In genomic region chr3:56379723-56380287, GRCh38 we compare ENCODE assay signal across 17 cellular contexts.
"Had no signal": no experiment of that assay in that cellular context is flagged by ENCODE, and none has a peak within 500 bp of the region (broad histone marks: within the 10 kb centered on the region; RNA-seq: fewer than 3 reads in every experiment).

No MANE protein-coding gene starts in this region.

- H3K4me1 ChIP-seq: parathyroid adenoma, psoas muscle, sigmoid colon had no signal

- H3K36me3 ChIP-seq: sigmoid colon had no signal

- H3K4me3 ChIP-seq: dorsolateral prefrontal cortex, psoas muscle, sigmoid colon, skin epidermis had no signal

- ATAC-seq: left lobe of liver, natural killer cell, psoas muscle had no signal

- H3K27me3 ChIP-seq: dorsolateral prefrontal cortex, sigmoid colon had no signal

- DNase-seq: cortex of kidney; dorsolateral prefrontal cortex; effector CD8-positive, alpha-beta T cell; foreskin melanocyte; head of caudate nucleus; hippocampal formation; mammary epithelial cell; natural killer cell; occipital lobe; psoas muscle; sigmoid colon; stimulated activated CD4-positive, alpha-beta T cell treated with anti-CD3 and anti-CD28 coated beads, Interleukin-2, amount 100 ng/mL, for 24 hours; stimulated activated CD4-positive, alpha-beta T cell treated with anti-CD3 and anti-CD28 coated beads, Interleukin-4, amount 100 ng/mL, for 4 hours; stimulated activated naive CD4-positive, alpha-beta T cell treated with Interleukin-2 at 50 U/mL for 16 hours had no signal
